Comparison of ENCODE assay signal across 16 cellular contexts in genomic region chr10:46098379-46098778, GRCh38. TPM values are rescaled to one million over a fixed set of nuclear protein-coding genes. Genes with fewer than 3 reads are reported as not detected.
DNase-seq lines count a peak whose midpoint lies in the region; ATAC-seq and TF ChIP-seq lines count a peak whose summit lies in the region.
"Had no signal": no experiment of that assay in that cellular context is flagged by ENCODE, and none has a peak within 500 bp of the region (broad histone marks: within the 10 kb centered on the region; RNA-seq: fewer than 3 reads in every experiment).

No MANE protein-coding gene starts in this region.

- H4K8ac ChIP-seq in neuronal stem cell (ENCODE audit: low read depth, low read length) = no peak overlapping the region

- H3K18ac ChIP-seq in neuronal stem cell (ENCODE audit: low read length) = no peak overlapping the region

- H3K4me1 Mint-ChIP-seq in activated naive CD8-positive, alpha-beta T cell (ENCODE audit: low read depth) = peaks cover 30% of the 10 kb centered on the region
- no peaks in the 10 kb centered on the region for H3K4me1 Mint-ChIP-seq in activated naive CD8-positive, alpha-beta T cell treated with anti-CD3 and anti-CD28 coated beads, Interleukin-2, amount 50 U/mL, for 24 hours
- H3K4me1 Mint-ChIP-seq in WTC11 = peaks cover 26% of the 10 kb centered on the region

- no peak overlapping the region for H3K4ac ChIP-seq in neuronal stem cell (ENCODE audit: low read length)

- no peak overlapping the region for H2AK5ac ChIP-seq in neuronal stem cell (ENCODE audit: low read depth, low read length)

- no peak overlapping the region for H3K4me3 ChIP-seq in neuronal stem cell (ENCODE audit: low read length in 2 of 2)

- H3K27ac Mint-ChIP-seq in activated naive CD8-positive, alpha-beta T cell = peak overlapping the region; percentile 73
- H3K27ac Mint-ChIP-seq in activated naive CD8-positive, alpha-beta T cell treated with anti-CD3 and anti-CD28 coated beads, Interleukin-2, amount 50 U/mL, for 24 hours = no peak overlapping the region
- H3K27ac Mint-ChIP-seq in WTC11 = no peak overlapping the region

- no peak overlapping the region for H4K91ac ChIP-seq in neuronal stem cell (ENCODE audit: low read depth, low read length, poor library complexity)

- H2AFZ ChIP-seq in neuronal stem cell (ENCODE audit: low read length) = no peak overlapping the region

- no peak for ATAC-seq in activated naive CD8-positive, alpha-beta T cell treated with anti-CD3 and anti-CD28 coated beads, Interleukin-2, amount 50 U/mL, for 24 hours
- ATAC-seq in HG03521 (IDR thresholded peaks at IDR 0.05; ENCODE audit: unreplicated experiment) = no peak
- ATAC-seq in WTC11 = no peak
- ATAC-seq: HCT116 had no signal

- no peak overlapping the region for H2BK120ac ChIP-seq in neuronal stem cell (ENCODE audit: low read depth, low read length)

- WGBS in neuronal stem cell (ENCODE audit: extremely low coverage in 2 of 2, insufficient read length in 2 of 2, insufficient replicate concordance in 1 of 2), 2 donors = no CpG with 5 or more reads among the region's 7 CpGs

- CTCF ChIA-PET in WTC11 (lab: Charles Lee) = interaction anchor here (1.3 to 1.5 kb wide), 2 partner anchors 70 to 131 kb away, joined by 4 to 6 read pairs; no protein-coding TSS in a partner anchor

- H3K9me3 Mint-ChIP-seq in activated naive CD8-positive, alpha-beta T cell (ENCODE audit: low read depth) = no peaks in the 10 kb centered on the region
- no peaks in the 10 kb centered on the region for H3K9me3 Mint-ChIP-seq in activated naive CD8-positive, alpha-beta T cell treated with anti-CD3 and anti-CD28 coated beads, Interleukin-2, amount 50 U/mL, for 24 hours
- no peaks in the 10 kb centered on the region for H3K9me3 Mint-ChIP-seq in WTC11

- H3K36me3 Mint-ChIP-seq in activated naive CD8-positive, alpha-beta T cell = no peaks in the 10 kb centered on the region
- no peaks in the 10 kb centered on the region for H3K36me3 Mint-ChIP-seq in activated naive CD8-positive, alpha-beta T cell treated with anti-CD3 and anti-CD28 coated beads, Interleukin-2, amount 50 U/mL, for 24 hours (ENCODE audit: low read depth)
- no peaks in the 10 kb centered on the region for H3K36me3 Mint-ChIP-seq in WTC11

- no peak overlapping the region for H3K4me2 ChIP-seq in neuronal stem cell (ENCODE audit: insufficient read depth, low read length, poor library complexity, severe bottlenecking)

- H3K4me1 ChIP-seq in neuronal stem cell (ENCODE audit: control insufficient read depth in 2 of 2, insufficient read depth in 1 of 2, low read depth in 1 of 2, low read length in 2 of 2) = peaks cover 0 to 3% of the 10 kb centered on the region in 2 donors

- H3K4me3 Mint-ChIP-seq in activated naive CD8-positive, alpha-beta T cell = no peak overlapping the region
- no peak overlapping the region for H3K4me3 Mint-ChIP-seq in activated naive CD8-positive, alpha-beta T cell treated with anti-CD3 and anti-CD28 coated beads, Interleukin-2, amount 50 U/mL, for 24 hours
- H3K4me3 Mint-ChIP-seq in WTC11 = no peak overlapping the region

- H2BK5ac ChIP-seq in neuronal stem cell (ENCODE audit: low read length) = no peak overlapping the region

- H3K27me3 Mint-ChIP-seq in activated naive CD8-positive, alpha-beta T cell = no peaks in the 10 kb centered on the region
- no peaks in the 10 kb centered on the region for H3K27me3 Mint-ChIP-seq in activated naive CD8-positive, alpha-beta T cell treated with anti-CD3 and anti-CD28 coated beads, Interleukin-2, amount 50 U/mL, for 24 hours
- H3K27me3 Mint-ChIP-seq in WTC11 (ENCODE audit: low read depth) = no peaks in the 10 kb centered on the region

- H3K9ac ChIP-seq in neuronal stem cell (ENCODE audit: low read depth, low read length, poor library complexity) = peak overlapping the region; percentile 4

- H2BK15ac ChIP-seq in neuronal stem cell (ENCODE audit: low read length) = no peak overlapping the region

- no peak overlapping the region for H2BK12ac ChIP-seq in neuronal stem cell (ENCODE audit: low read length)

- H3K27me3 ChIP-seq in neuronal stem cell (ENCODE audit: control insufficient read depth in 3 of 3, insufficient read depth in 3 of 3, low read depth in 1 of 3, low read length in 3 of 3) = no peaks in the 10 kb centered on the region

- no peak for TF ChIP-seq CTCF in WTC11 (IDR thresholded peaks at IDR 0.05)

- no peaks in the 10 kb centered on the region for H3K79me1 ChIP-seq in neuronal stem cell (ENCODE audit: low read depth, low read length)

- no peak overlapping the region for H3K14ac ChIP-seq in neuronal stem cell (ENCODE audit: low read length)

- no peak for DNase-seq in activated naive CD8-positive, alpha-beta T cell treated with anti-CD3 and anti-CD28 coated beads, Interleukin-2, amount 50 U/mL, for 24 hours
- DNase-seq in dermis blood vessel endothelial cell (peak; percentile 25), neuronal stem cell (ENCODE audit: low spot score) (no peak), COLO829 (ENCODE audit: low spot score) (no peak), WTC11 (ENCODE audit: low spot score) (no peak), NCI-H2227 (lab: John Stamatoyannopoulos, UW; ENCODE audit: unreplicated experiment) (no peak)
- DNase-seq: DMS53, Kasumi-1, NCI-H2029 treated with DMSO at 0.1 percent for 48 hours, NCI-H510A treated with DMSO at 0.1 percent for 48 hours, SHP77 treated with DMSO at 0.1 percent for 48 hours had no signal

- H3K36me3 ChIP-seq in neuronal stem cell (replicated peaks in 1 of 2; ENCODE audit: control insufficient read depth in 2 of 2, insufficient read depth in 2 of 2, low read length in 2 of 2) = no peaks in the 10 kb centered on the region

- no peak overlapping the region for H3K23ac ChIP-seq in neuronal stem cell (ENCODE audit: low read depth, low read length, poor library complexity)

- H3K9me3 ChIP-seq in neuronal stem cell (replicated peaks in 1 of 2; ENCODE audit: control insufficient read depth in 2 of 2, insufficient read depth in 1 of 2, low read depth in 1 of 2, low read length in 2 of 2) = no peaks in the 10 kb centered on the region

- POLR2A ChIA-PET in WTC11 (lab: Charles Lee) = no interaction called here

- no peak overlapping the region for H3K27ac ChIP-seq in neuronal stem cell (replicated peaks; ENCODE audit: low read length)
- H3K27ac ChIP-seq: C4-2B had no signal

TF ChIP-seq in WTC11, 78 proteins besides CTCF, POLR2A, EP300 and RAD21:
- no peak for TF ChIP-seq NR2C2 (CRISPR knock-in tag; IDR thresholded peaks at IDR 0.05)
TF ChIP-seq in WTC11: peak in this region for 0.

RNA-seq across cellular contexts. Expression of gene MSMB, which starts 52.3 kb away (rescaled TPM):
- not detected in 2 replicates for total RNA-seq in dermis blood vessel endothelial cell
- not detected for polyA plus RNA-seq in neuronal stem cell (2013, experiment 1 of 2)
- polyA plus RNA-seq in neuronal stem cell (2013, experiment 2 of 2) = not detected
- total RNA-seq in WTC11 (2021) = not detected in 3 replicates
- total RNA-seq: HepG2 had no signal
